In the genomic region with DNA sequence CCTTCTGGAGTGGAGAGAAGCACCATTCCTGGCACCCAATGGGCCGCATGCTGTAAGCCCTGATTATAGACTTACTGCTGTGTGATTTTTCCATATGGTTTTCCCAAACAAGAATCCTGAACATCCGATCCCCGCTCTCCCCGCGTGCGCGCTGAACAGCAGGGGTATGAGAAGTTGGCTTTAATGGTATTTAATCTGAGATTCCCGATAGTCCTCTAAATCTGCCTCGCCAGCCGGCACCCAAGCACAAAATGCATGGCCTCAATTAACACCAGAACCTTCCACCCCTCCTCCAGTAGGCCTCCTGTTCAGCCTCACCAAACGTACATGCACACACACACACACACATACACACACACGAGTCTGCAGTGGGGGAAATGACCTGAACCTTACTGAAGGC, we compare ENCODE assay signal across 23 cellular contexts.
"Had no signal": no experiment of that assay in that cellular context is flagged by ENCODE, and none has a peak within 500 bp of the region (broad histone marks: within the 10 kb centered on the region; RNA-seq: fewer than 3 reads in every experiment).

No MANE protein-coding gene starts in this region.

- FAIRE-seq: endometrium, islet of Langerhans, keratinocyte had no signal

- DNase-seq: colonic mucosa; cortex of kidney; effector CD8-positive, alpha-beta T cell; effector memory CD8-positive, alpha-beta T cell; endodermal cell; erythroblast; esophagus squamous epithelium; foreskin fibroblast; foreskin melanocyte; gastrocnemius medialis; glutamatergic neuron; heart right ventricle; hippocampal formation; left cardiac atrium; left ventricle myocardium superior; lower lobe of right lung; mesendoderm; midbrain had no signal

- H3K4me3 ChIP-seq: colonic mucosa, esophagus squamous epithelium, gastrocnemius medialis, heart right ventricle, left lung, lower lobe of right lung had no signal

- H3K36me3 ChIP-seq: colonic mucosa, esophagus squamous epithelium, gastrocnemius medialis, heart right ventricle, left lung, lower lobe of right lung had no signal

- H3K27me3 ChIP-seq: colonic mucosa, left lung had no signal

- H3K4me1 ChIP-seq: colonic mucosa, gastrocnemius medialis, left lung, lower lobe of right lung had no signal

- H3K27ac ChIP-seq: colonic mucosa, epithelial cell of prostate, esophagus squamous epithelium, gastrocnemius medialis, heart right ventricle, left lung, lower lobe of right lung had no signal

- H3K9me3 ChIP-seq: colonic mucosa, esophagus squamous epithelium, gastrocnemius medialis, heart right ventricle, left lung, lower lobe of right lung had no signal
